1 cellular context compared by ENCODE assay signal in the genomic region with DNA sequence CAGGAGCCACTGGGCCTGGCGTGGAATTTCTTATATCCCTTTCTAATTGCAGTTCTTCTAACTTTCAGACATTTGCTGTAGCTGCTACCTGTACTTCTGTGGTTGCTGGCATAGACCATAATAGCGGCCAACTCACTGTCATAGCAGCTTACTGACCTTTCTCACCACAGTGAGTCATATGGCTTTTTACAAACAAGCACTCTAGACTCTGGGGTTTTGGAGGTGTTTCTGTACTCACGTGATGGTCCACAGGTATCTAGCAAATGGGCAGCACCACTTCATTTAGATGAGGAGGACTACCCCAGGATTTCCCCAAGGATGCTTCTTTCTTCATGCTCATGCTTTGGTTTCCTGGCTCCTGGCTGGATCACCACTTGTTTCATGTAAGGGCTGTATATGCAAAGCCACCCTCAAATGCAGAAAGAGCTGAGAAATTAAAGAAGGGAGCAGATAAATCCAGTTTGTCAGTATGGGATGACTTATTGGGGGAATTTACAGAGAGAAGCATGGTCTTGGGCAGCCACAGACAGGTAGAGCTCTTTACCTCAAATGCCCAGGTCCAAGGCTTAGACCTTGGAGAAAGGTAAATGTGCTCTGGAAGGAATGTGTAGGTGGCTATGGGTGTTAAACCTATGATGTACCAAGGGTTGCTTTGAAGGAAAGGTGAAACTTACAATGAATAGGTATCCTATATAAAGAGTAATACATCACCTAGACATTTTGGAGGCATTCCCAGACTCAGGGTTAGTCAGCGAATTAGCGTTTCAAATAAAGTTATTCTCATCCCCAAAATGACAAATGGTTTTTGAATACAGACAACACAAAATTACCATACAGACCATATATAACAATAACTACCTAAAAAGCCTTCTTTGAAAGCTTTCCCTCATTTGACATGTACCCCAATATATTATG.
TF ChIP-seq lines count a peak whose summit lies in the region.

No MANE protein-coding gene starts in this region.

TF ChIP-seq in GM12878, 131 proteins besides CTCF, POLR2A, EP300 and RAD21 (continued from another document):
- TF ChIP-seq JUNB (IDR thresholded peaks at IDR 0.05) (peak; percentile 15; the same call in 1 of the 2 replicates), ETV6 (conservative IDR thresholded peaks at IDR 0.05 in 1 of 2, IDR thresholded peaks at IDR 0.05 in 1 of 2; ENCODE audit: borderline replicate concordance in 1 of 2, low read depth in 1 of 2) (no peak), MYB (IDR thresholded peaks at IDR 0.05; ENCODE audit: borderline replicate concordance, low read depth, low read length) (no peak), EED (IDR thresholded peaks at IDR 0.05; ENCODE audit: low read depth) (no peak), POLR2AphosphoS2 (IDR thresholded peaks at IDR 0.05; ENCODE audit: low read depth, low read length) (no peak), ZNF217 (IDR thresholded peaks at IDR 0.05) (no peak), PAX8 (IDR thresholded peaks at IDR 0.05) (no peak), NR2F1 (conservative IDR thresholded peaks at IDR 0.05) (peak; percentile 87), SRF (IDR thresholded peaks at IDR 0.05; ENCODE audit: low read depth in 2 of 2, low read length in 2 of 2) (no peak), FOXK2 (IDR thresholded peaks at IDR 0.05) (no peak), ZNF274 (IDR thresholded peaks at IDR 0.05; ENCODE audit: insufficient read depth, insufficient read length) (no peak), BHLHE40 (IDR thresholded peaks at IDR 0.05; ENCODE audit: borderline replicate concordance in 1 of 2, low read depth in 2 of 2, low read length in 1 of 2) (peak; percentile 72 to 84), ATF3 (IDR thresholded peaks at IDR 0.05; ENCODE audit: borderline replicate concordance, extremely low read depth, low read depth, low read length) (no peak)
